ENCODE assay signal across 8 cellular contexts in the genomic region with DNA sequence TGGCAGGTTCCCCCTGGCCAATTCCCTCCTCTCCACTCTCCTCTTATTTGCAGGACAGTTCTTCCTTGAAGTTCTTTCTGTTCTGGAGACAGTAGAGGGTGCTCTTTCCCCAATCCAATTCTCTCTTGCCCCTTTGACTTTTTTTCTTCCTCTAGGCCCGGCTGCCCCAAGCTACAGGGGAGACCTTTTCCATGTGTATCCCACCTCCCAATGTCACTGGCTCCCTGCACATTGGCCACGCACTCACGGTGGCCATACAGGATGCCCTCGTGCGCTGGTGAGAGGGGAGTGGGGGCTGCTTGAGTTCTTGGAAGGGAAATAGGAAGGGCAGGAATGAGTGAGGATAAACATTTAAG. TPM values are rescaled to one million over a fixed set of nuclear protein-coding genes. Genes with fewer than 3 reads are reported as not detected.
A peak's percentile ranks its signal among the peaks of the same experiment; 100 is the strongest.
DNase-seq lines count a peak whose midpoint lies in the region; ATAC-seq lines count a peak whose summit lies in the region.

No MANE protein-coding gene starts in this region.

- in situ Hi-C loops in T47D (cut with HindIII; ENCODE audit: low pct_unique_long_range_greater_than_20kb, low sequenced_read_pairs) = no loop called here

- H3K4me3 Mint-ChIP-seq in stimulated activated effector memory CD8-positive, alpha-beta T cell treated with anti-CD3 and anti-CD28 coated beads, Interleukin-12 subunit alpha, Interleukin-12 subunit beta, amount 100 ng/mL, for 72 hours = peak overlapping the region; percentile 85

- peak overlapping the region; percentile 94 for H3K27ac Mint-ChIP-seq in stimulated activated effector memory CD8-positive, alpha-beta T cell treated with anti-CD3 and anti-CD28 coated beads, Interleukin-12 subunit alpha, Interleukin-12 subunit beta, amount 100 ng/mL, for 72 hours

- ATAC-seq in stimulated activated effector memory CD8-positive, alpha-beta T cell treated with anti-CD3 and anti-CD28 coated beads, Interleukin-12 subunit alpha, Interleukin-12 subunit beta, amount 100 ng/mL, for 72 hours = no peak
- ATAC-seq in GM19324 (IDR thresholded peaks at IDR 0.05; ENCODE audit: low FRiP score, unreplicated experiment) = no peak

- no peaks in the 10 kb centered on the region for H3K9me3 Mint-ChIP-seq in stimulated activated effector memory CD8-positive, alpha-beta T cell treated with anti-CD3 and anti-CD28 coated beads, Interleukin-12 subunit alpha, Interleukin-12 subunit beta, amount 100 ng/mL, for 72 hours

- peaks cover 47% of the 10 kb centered on the region for H3K4me1 Mint-ChIP-seq in stimulated activated effector memory CD8-positive, alpha-beta T cell treated with anti-CD3 and anti-CD28 coated beads, Interleukin-12 subunit alpha, Interleukin-12 subunit beta, amount 100 ng/mL, for 72 hours

- peaks cover 78% of the 10 kb centered on the region for H3K36me3 Mint-ChIP-seq in stimulated activated effector memory CD8-positive, alpha-beta T cell treated with anti-CD3 and anti-CD28 coated beads, Interleukin-12 subunit alpha, Interleukin-12 subunit beta, amount 100 ng/mL, for 72 hours

- DNase-seq in DMS153 (lab: John Stamatoyannopoulos, UW) (peak; percentile 73), HT1080 (ENCODE audit: low read depth) (peak; percentile 67), OCI-M1 (lab: John Stamatoyannopoulos, UW) (peak; percentile 86), T47D (ENCODE audit: low read depth in 1 of 2, low spot score in 1 of 2) (peak; percentile 79 to 82), iris pigment epithelial cell (ENCODE audit: low read depth) (peak; percentile 67)
- DNase-seq in stimulated activated effector memory CD8-positive, alpha-beta T cell treated with anti-CD3 and anti-CD28 coated beads, Interleukin-12 subunit alpha, Interleukin-12 subunit beta, amount 100 ng/mL, for 72 hours (ENCODE audit: low spot score in 2 of 2) = peak in 1 of 2 donors; percentile 58
- DNase-seq in stimulated activated CD4-positive, alpha-beta T cell treated with anti-CD3 and anti-CD28 coated beads, Interleukin-4, amount 100 ng/mL, for 4 hours = no peak

RNA-seq across cellular contexts. Expression of a gene that starts 1.5 kb away (rescaled TPM):
- 30.7 and 33.1 TPM in 2 replicates for total RNA-seq in HT1080 (2014; rRNA removed; shearing (Covaris generic))
- 18.1 and 19.5 TPM in 2 replicates for polyA plus RNA-seq in HT1080 (2015; cell fraction: cytosol; rRNA removed)
- 71.8 and 79.2 TPM in 2 replicates for polyA plus RNA-seq in HT1080 (2015; cell fraction: nucleus; rRNA removed)

RNA-seq across cellular contexts. Expression of a gene that starts 7.6 kb away (rescaled TPM):
- total RNA-seq in HT1080 (2014; rRNA removed; shearing (Covaris generic)) = 22.2 and 28.0 TPM in 2 replicates
- 19.7 and 20.6 TPM in 2 replicates for polyA plus RNA-seq in HT1080 (2015; cell fraction: cytosol; rRNA removed)
- polyA plus RNA-seq in HT1080 (2015; cell fraction: nucleus; rRNA removed) = 69.2 and 80.5 TPM in 2 replicates

RNA-seq across cellular contexts. Expression of a gene that starts 16.4 kb away (rescaled TPM):
- total RNA-seq in HT1080 (2014; rRNA removed; shearing (Covaris generic)) = not detected in 2 replicates
- polyA plus RNA-seq in HT1080 (2015; cell fraction: cytosol; rRNA removed) = not detected in 2 replicates
- polyA plus RNA-seq in HT1080 (2015; cell fraction: nucleus; rRNA removed) = not detected in 2 replicates

RNA-seq across cellular contexts. Expression of a gene that starts 25.2 kb away (rescaled TPM):
- not detected in 2 replicates for total RNA-seq in HT1080 (2014; rRNA removed; shearing (Covaris generic))
- not detected in 2 replicates for polyA plus RNA-seq in HT1080 (2015; cell fraction: cytosol; rRNA removed)
- polyA plus RNA-seq in HT1080 (2015; cell fraction: nucleus; rRNA removed) = not detected in 2 replicates

RNA-seq across cellular contexts. Expression of a gene that starts 31.2 kb away (rescaled TPM):
- 34.8 and 37.0 TPM in 2 replicates for total RNA-seq in HT1080 (2014; rRNA removed; shearing (Covaris generic))
- polyA plus RNA-seq in HT1080 (2015; cell fraction: cytosol; rRNA removed) = 32.9 and 35.7 TPM in 2 replicates
- 63.8 and 71.8 TPM in 2 replicates for polyA plus RNA-seq in HT1080 (2015; cell fraction: nucleus; rRNA removed)

Comparison
In these comparisons a context has a peak if more than half of its experiments do, and no peak if none do; other contexts are left out.
1. DNase-seq: peak in DMS153 (single experiment), HT1080 (single experiment), OCI-M1 (single experiment), T47D (2 of 2) and iris pigment epithelial cell (single experiment); none in stimulated activated CD4-positive, alpha-beta T cell treated with anti-CD3 and anti-CD28 coated beads, Interleukin-4, amount 100 ng/mL, for 4 hours (0 of 2).